ENCODE assay signal across 21 cellular contexts in genomic region chr19:48348737-48349136, GRCh38. TPM values are rescaled to one million over a fixed set of nuclear protein-coding genes. Genes with fewer than 3 reads are reported as not detected.
DNase-seq lines count a peak whose midpoint lies in the region; ATAC-seq and TF ChIP-seq lines count a peak whose summit lies in the region.
"Had no signal": no experiment of that assay in that cellular context is flagged by ENCODE, and none has a peak within 500 bp of the region (broad histone marks: within the 10 kb centered on the region; RNA-seq: fewer than 3 reads in every experiment).

No MANE protein-coding gene starts in this region.

- H3K36me3 Mint-ChIP-seq in effector memory CD8-positive, alpha-beta T cell (ENCODE audit: insufficient read depth): peaks cover 3% of the 10 kb centered on the region

- no peak for TF ChIP-seq CTCF in VCaP (conservative IDR thresholded peaks at IDR 0.05)
- no peak for TF ChIP-seq CTCF in adrenal gland (IDR thresholded peaks at IDR 0.05)
- TF ChIP-seq CTCF in testis (IDR thresholded peaks at IDR 0.05): no peak

- H3K27me3 Mint-ChIP-seq in effector memory CD8-positive, alpha-beta T cell: no peaks in the 10 kb centered on the region
- H3K27me3 Mint-ChIP-seq: CD4-positive, CD25-positive, alpha-beta regulatory T cell; CD8-positive, alpha-beta memory T cell had no signal

- H3K27ac ChIP-seq in VCaP: peak overlapping the region; percentile 80
- H3K27ac ChIP-seq in adrenal gland: peak overlapping the region in 3 of 5 donors; percentile 62 to 78 (median 73)
- H3K27ac ChIP-seq in testis: peak overlapping the region; percentile 64 to 85

- ATAC-seq in effector memory CD8-positive, alpha-beta T cell (replicated peaks): no peak
- ATAC-seq in GM21619 (IDR thresholded peaks at IDR 0.05; ENCODE audit: unreplicated experiment): no peak
- ATAC-seq: GM23338, HCT116 had no signal

- H3K27me3 ChIP-seq in adrenal gland (no peaks in the 10 kb centered on the region), testis (no peaks in the 10 kb centered on the region)
- H3K27me3 ChIP-seq: BE2C had no signal

- H3K9me3 ChIP-seq in adrenal gland (replicated peaks in 1 of 3) (no peaks in the 10 kb centered on the region), testis (no peaks in the 10 kb centered on the region)
- H3K9me3 ChIP-seq: BE2C had no signal

- H3K4me3 Mint-ChIP-seq in effector memory CD8-positive, alpha-beta T cell: no peak overlapping the region
- H3K4me3 Mint-ChIP-seq: CD4-positive, CD25-positive, alpha-beta regulatory T cell; CD8-positive, alpha-beta memory T cell; GM23338 had no signal

- peaks cover 5 to 6% of the 10 kb centered on the region in 2 donors for H3K4me1 Mint-ChIP-seq in effector memory CD8-positive, alpha-beta T cell (ENCODE audit: low read depth in 2 of 2)
- H3K4me1 Mint-ChIP-seq: GM23338 had no signal

- peak overlapping the region; percentile 18 to 59 for H3K27ac Mint-ChIP-seq in effector memory CD8-positive, alpha-beta T cell
- H3K27ac Mint-ChIP-seq: CD4-positive, CD25-positive, alpha-beta regulatory T cell; CD8-positive, alpha-beta memory T cell; GM23338 had no signal

- no peaks in the 10 kb centered on the region for H3K9me3 Mint-ChIP-seq in effector memory CD8-positive, alpha-beta T cell
- H3K9me3 Mint-ChIP-seq: CD4-positive, CD25-positive, alpha-beta regulatory T cell; CD8-positive, alpha-beta memory T cell had no signal

- intact Hi-C loops in adrenal gland (cut with DNase I) (no loop called here), testis (cut with DNase I; ENCODE audit: low total_unique reads) (no loop called here)

- 80 to 88% (median 87%) methylated on average over 3 to 7 of the region's 7 CpGs for WGBS in adrenal gland, 4 donors
- 83 to 96% methylated on average over 5 to 7 of the region's 7 CpGs for WGBS in testis, 2 donors

- H3K4me1 ChIP-seq in adrenal gland (replicated peaks in 1 of 2): peaks cover 9% of the 10 kb centered on the region in 2 donors
- H3K4me1 ChIP-seq in testis: peaks cover 25% of the 10 kb centered on the region

- DNase-seq in adrenal gland (no peak), testis (no peak), NCI-H2196 (lab: John Stamatoyannopoulos, UW; ENCODE audit: unreplicated experiment) (no peak), HUDEP-2 (lab: John Stamatoyannopoulos, UW; ENCODE audit: unreplicated experiment in 76 of 76) (no peak)
- no peak for DNase-seq in effector memory CD8-positive, alpha-beta T cell
- DNase-seq: ACHN; C1 segment of cervical spinal cord; CD4-positive, CD25-positive, alpha-beta regulatory T cell; CD8-positive, alpha-beta memory T cell; COR-L47; DMS79; GDM1; H7; IMR-90; KBM-7 had no signal

- no peak overlapping the region for H3K4me3 ChIP-seq in adrenal gland
- no peak overlapping the region for H3K4me3 ChIP-seq in testis
- H3K4me3 ChIP-seq: GM23338 had no signal

- TF ChIP-seq POLR2A in adrenal gland (IDR thresholded peaks at IDR 0.05) (no peak), testis (IDR thresholded peaks at IDR 0.05) (no peak)

- no peaks in the 10 kb centered on the region for H3K36me3 ChIP-seq in adrenal gland (replicated peaks in 1 of 2)
- no peaks in the 10 kb centered on the region for H3K36me3 ChIP-seq in testis (ENCODE audit: low read depth, missing control alignments)
- H3K36me3 ChIP-seq: BE2C had no signal

RNA-seq across cellular contexts. Expression of gene TMEM143, which starts 15.0 kb away (rescaled TPM):
- total RNA-seq in adrenal gland (10 to 100 TPM in 6 of 8 donors, 1 to 10 TPM in 2; 3.3 to 26.3 (median 12.7) TPM), testis (10 to 100 TPM; 14.1 to 22.9 TPM)
- polyA plus RNA-seq in adrenal gland (10 to 100 TPM in 2 of 3 donors, 1 to 10 TPM in 1; 9.6 to 26.5 (median 20.1) TPM), testis (ENCODE audit: insufficient read depth, low read depth, low replicate concordance) (5.0 TPM)

RNA-seq across cellular contexts. Expression of gene SYNGR4, which starts 15.4 kb away (rescaled TPM):
- total RNA-seq in adrenal gland (not detected), testis (10 to 100 TPM; 21.8 to 26.1 TPM)
- polyA plus RNA-seq in adrenal gland (under 1 TPM in 1 of 3 donors, not detected in 2; 0.13 TPM), testis (ENCODE audit: insufficient read depth, low read depth, low replicate concordance) (112 TPM)
- total RNA-seq: CD4-positive, CD25-positive, alpha-beta regulatory T cell; CD8-positive, alpha-beta memory T cell; Daoy; GM23338; H7; IMR-90 had no signal
- polyA plus RNA-seq: CD4-positive, CD25-positive, alpha-beta regulatory T cell; CD8-positive, alpha-beta memory T cell; GM23338; IMR-90 had no signal

RNA-seq across cellular contexts. Expression of gene EMP3, which starts 23.4 kb away (rescaled TPM):
- total RNA-seq in adrenal gland: 100 to 1,000 TPM in 4 of 8 donors, 10 to 100 TPM in 4; 20.6 to 118 (median 103) TPM
- 100 to 1,000 TPM in 2 of 3 donors, 10 to 100 TPM in 1; 63.9 to 409 (median 315) TPM for polyA plus RNA-seq in adrenal gland
- 10 to 100 TPM; 28.6 to 31.3 TPM for total RNA-seq in testis
- 88.3 TPM for polyA plus RNA-seq in testis (ENCODE audit: insufficient read depth, low read depth, low replicate concordance)

RNA-seq across cellular contexts. Expression of gene KDELR1, which starts 42.6 kb away (rescaled TPM):
- 100 to 1,000 TPM in 7 of 8 donors, 10 to 100 TPM in 1; 67.2 to 201 (median 170) TPM for total RNA-seq in adrenal gland
- 100 to 1,000 TPM; 110 to 146 (median 126) TPM for polyA plus RNA-seq in adrenal gland
- total RNA-seq in testis: 100 to 1,000 TPM; 149 to 155 TPM
- 187 TPM for polyA plus RNA-seq in testis (ENCODE audit: insufficient read depth, low read depth, low replicate concordance)

RNA-seq across cellular contexts. Expression of gene GRIN2D, which starts 44.7 kb away (rescaled TPM):
- total RNA-seq in adrenal gland: 1 to 10 TPM in 3 of 8 donors, under 1 TPM in 5; 0.12 to 1.8 (median 0.77) TPM
- 1 to 10 TPM in 1 of 3 donors, under 1 TPM in 2; 0.11 to 1.0 (median 0.64) TPM for polyA plus RNA-seq in adrenal gland
- 1 to 10 TPM; 2.4 to 2.7 TPM for total RNA-seq in testis
- polyA plus RNA-seq in testis (ENCODE audit: insufficient read depth, low read depth, low replicate concordance): 1.4 TPM
- total RNA-seq: CD4-positive, CD25-positive, alpha-beta regulatory T cell; Daoy had no signal
- polyA plus RNA-seq: CD4-positive, CD25-positive, alpha-beta regulatory T cell had no signal

Comparison
In these comparisons a context has a peak if more than half of its experiments do, and no peak if none do; other contexts are left out.
1. RNA of gene SYNGR4, which starts 15.4 kb away (total RNA-seq): 21.8 to 26.1 TPM in testis; not detected in adrenal gland; every median in the first group is over 10 times any median in the second.
2. Peak in every context shown above with its lines, with median percentiles within 50 percentile points of each other: H3K27ac ChIP-seq.